15 cellular contexts compared by ENCODE assay signal in the genomic region with DNA sequence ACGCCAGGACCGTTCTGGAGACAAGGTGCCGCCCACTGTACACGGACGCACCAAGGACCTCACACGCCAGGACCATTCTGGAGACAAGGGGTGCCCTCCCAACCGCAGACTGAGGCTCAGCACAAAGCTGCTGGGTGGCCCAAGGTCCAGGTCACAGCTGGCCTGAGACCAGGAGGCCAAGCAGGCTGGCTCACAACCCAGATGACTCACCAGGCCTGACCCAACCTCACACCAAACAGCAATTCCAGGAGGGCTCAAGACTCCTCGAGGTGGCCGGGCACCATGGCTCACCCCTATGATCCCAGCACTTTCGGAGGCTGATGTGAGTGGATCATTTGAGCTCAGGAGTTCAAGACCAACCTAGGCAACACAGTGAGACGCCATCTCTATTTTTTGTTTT. TPM values are rescaled to one million over a fixed set of nuclear protein-coding genes. Genes with fewer than 3 reads are reported as not detected.
DNase-seq lines count a peak whose midpoint lies in the region; ATAC-seq and TF ChIP-seq lines count a peak whose summit lies in the region.
"Had no signal": no experiment of that assay in that cellular context is flagged by ENCODE, and none has a peak within 500 bp of the region (broad histone marks: within the 10 kb centered on the region; RNA-seq: fewer than 3 reads in every experiment).

No MANE protein-coding gene starts in this region.

- H3K36me3 Mint-ChIP-seq in stimulated activated memory B cell treated with anti-CD40 and anti-IgM and Interleukin-4, amounts not matched to agents 10 μg/mL and 1 μg/mL and 100 μg/mL, for 72 hours = peaks cover 29% of the 10 kb centered on the region
- peaks cover 66% of the 10 kb centered on the region for H3K36me3 Mint-ChIP-seq in activated CD4-positive, alpha-beta memory T cell treated with anti-CD3 and anti-CD28 coated beads, Interleukin-2, amount 10 ng/mL, durations not matched to agents 7 days and 5 days (ENCODE audit: low read depth)

- CTCF ChIA-PET in RWPE1 (lab: Yijun Ruan, JAX) = no interaction called here
- CTCF ChIA-PET in activated CD4-positive, alpha-beta memory T cell treated with anti-CD3 and anti-CD28 coated beads, Interleukin-2, amount 10 ng/mL, durations not matched to agents 7 days and 5 days (lab: Charles Lee) = no interaction called here

- H2BK15ac ChIP-seq in neuronal stem cell (ENCODE audit: low read length) = no peak overlapping the region

- H4K8ac ChIP-seq in neuronal stem cell (ENCODE audit: low read depth, low read length) = no peak overlapping the region

- H3K14ac ChIP-seq in neuronal stem cell (ENCODE audit: low read length) = peak overlapping the region; percentile 91

- WGBS in neuronal stem cell (ENCODE audit: extremely low coverage in 2 of 2, insufficient read length in 2 of 2, insufficient replicate concordance in 1 of 2), 2 donors = no CpG with 5 or more reads among the region's 11 CpGs

- H3K9me3 ChIP-seq in neuronal stem cell (replicated peaks in 1 of 2; ENCODE audit: control insufficient read depth in 2 of 2, insufficient read depth in 1 of 2, low read depth in 1 of 2, low read length in 2 of 2) = peaks cover 0 to 11% of the 10 kb centered on the region in 2 donors

- H2BK120ac ChIP-seq in neuronal stem cell (ENCODE audit: low read depth, low read length) = no peak overlapping the region

- peak overlapping the region; percentile 39 for H3K18ac ChIP-seq in neuronal stem cell (ENCODE audit: low read length)

- H3K4ac ChIP-seq in neuronal stem cell (ENCODE audit: low read length) = no peak overlapping the region

- H3K4me2 ChIP-seq in neuronal stem cell (ENCODE audit: insufficient read depth, low read length, poor library complexity, severe bottlenecking) = no peak overlapping the region

- H3K4me1 ChIP-seq in neuronal stem cell (ENCODE audit: control insufficient read depth in 2 of 2, insufficient read depth in 1 of 2, low read depth in 1 of 2, low read length in 2 of 2) = no peaks in the 10 kb centered on the region

- H2BK5ac ChIP-seq in neuronal stem cell (ENCODE audit: low read length) = no peak overlapping the region

- no peaks in the 10 kb centered on the region for H3K27me3 ChIP-seq in neuronal stem cell (ENCODE audit: control insufficient read depth in 3 of 3, insufficient read depth in 3 of 3, low read depth in 1 of 3, low read length in 3 of 3)
- H3K27me3 ChIP-seq: dorsolateral prefrontal cortex had no signal

- H3K27ac ChIP-seq in RWPE1 = peak overlapping the region; percentile 21
- no peak overlapping the region for H3K27ac ChIP-seq in neuronal stem cell (replicated peaks; ENCODE audit: low read length)
- H3K27ac ChIP-seq: dorsolateral prefrontal cortex had no signal

- H3K4me3 ChIP-seq in fibroblast of mammary gland (ENCODE audit: control insufficient read depth, low read depth, low read length) (no peak overlapping the region), neuronal stem cell (ENCODE audit: low read length in 2 of 2) (no peak overlapping the region)
- H3K4me3 ChIP-seq: dorsolateral prefrontal cortex had no signal

- H2BK12ac ChIP-seq in neuronal stem cell (ENCODE audit: low read length) = no peak overlapping the region

- H3K27ac Mint-ChIP-seq in stimulated activated memory B cell treated with anti-CD40 and anti-IgM and Interleukin-4, amounts not matched to agents 10 μg/mL and 1 μg/mL and 100 μg/mL, for 72 hours = no peak overlapping the region
- H3K27ac Mint-ChIP-seq in activated CD4-positive, alpha-beta memory T cell treated with anti-CD3 and anti-CD28 coated beads, Interleukin-2, amount 10 ng/mL, durations not matched to agents 7 days and 5 days = no peak overlapping the region
- H3K27ac Mint-ChIP-seq: activated CD4-positive, alpha-beta memory T cell treated with anti-CD3 and anti-CD28 coated beads for 36 hours had no signal

- peaks cover 89% of the 10 kb centered on the region for H3K4me1 Mint-ChIP-seq in stimulated activated memory B cell treated with anti-CD40 and anti-IgM and Interleukin-4, amounts not matched to agents 10 μg/mL and 1 μg/mL and 100 μg/mL, for 72 hours
- H3K4me1 Mint-ChIP-seq in activated CD4-positive, alpha-beta memory T cell treated with anti-CD3 and anti-CD28 coated beads, Interleukin-2, amount 10 ng/mL, durations not matched to agents 7 days and 5 days = peaks cover 80% of the 10 kb centered on the region

- DNase-seq in EH (ENCODE audit: low read depth) = peak; percentile 45
- no peak for DNase-seq in RWPE1 (ENCODE audit: low spot score)
- peak; percentile 68 for DNase-seq in fibroblast of mammary gland (ENCODE audit: low read depth)
- no peak for DNase-seq in neuronal stem cell (ENCODE audit: low spot score)
- DNase-seq in activated CD4-positive, alpha-beta memory T cell treated with anti-CD3 and anti-CD28 coated beads, Interleukin-2, amount 10 ng/mL, durations not matched to agents 7 days and 5 days = no peak
- no peak for DNase-seq in 8988T
- DNase-seq: activated CD4-positive, alpha-beta memory T cell treated with anti-CD3 and anti-CD28 coated beads for 36 hours; DMS153; dorsolateral prefrontal cortex; foreskin melanocyte; NK-92 treated with Interleukin-12 subunit alpha and Interleukin-12 subunit beta, amount 100 ng/mL, for 24 hours; occipital lobe; stimulated activated CD4-positive, alpha-beta T cell treated with anti-CD3 and anti-CD28 coated beads, Interleukin-12 subunit alpha, Interleukin-12 subunit beta, amount 100 ng/mL, for 4 hours had no signal

- H3K9me3 Mint-ChIP-seq in stimulated activated memory B cell treated with anti-CD40 and anti-IgM and Interleukin-4, amounts not matched to agents 10 μg/mL and 1 μg/mL and 100 μg/mL, for 72 hours = no peaks in the 10 kb centered on the region
- no peaks in the 10 kb centered on the region for H3K9me3 Mint-ChIP-seq in activated CD4-positive, alpha-beta memory T cell treated with anti-CD3 and anti-CD28 coated beads, Interleukin-2, amount 10 ng/mL, durations not matched to agents 7 days and 5 days
- H3K9me3 Mint-ChIP-seq: activated CD4-positive, alpha-beta memory T cell treated with anti-CD3 and anti-CD28 coated beads for 36 hours had no signal

- no peak overlapping the region for H2AK5ac ChIP-seq in neuronal stem cell (ENCODE audit: low read depth, low read length)

- no peak overlapping the region for H4K91ac ChIP-seq in neuronal stem cell (ENCODE audit: low read depth, low read length, poor library complexity)

- H3K4me3 Mint-ChIP-seq in stimulated activated memory B cell treated with anti-CD40 and anti-IgM and Interleukin-4, amounts not matched to agents 10 μg/mL and 1 μg/mL and 100 μg/mL, for 72 hours = no peak overlapping the region
- H3K4me3 Mint-ChIP-seq in activated CD4-positive, alpha-beta memory T cell treated with anti-CD3 and anti-CD28 coated beads, Interleukin-2, amount 10 ng/mL, durations not matched to agents 7 days and 5 days = no peak overlapping the region
- H3K4me3 Mint-ChIP-seq: activated CD4-positive, alpha-beta memory T cell treated with anti-CD3 and anti-CD28 coated beads for 36 hours had no signal

- ATAC-seq in HG02981 (IDR thresholded peaks at IDR 0.05; ENCODE audit: unreplicated experiment) = no peak
- no peak for ATAC-seq in stimulated activated memory B cell treated with anti-CD40 and anti-IgM and Interleukin-4, amounts not matched to agents 10 μg/mL and 1 μg/mL and 100 μg/mL, for 72 hours

- H3K27me3 Mint-ChIP-seq in stimulated activated memory B cell treated with anti-CD40 and anti-IgM and Interleukin-4, amounts not matched to agents 10 μg/mL and 1 μg/mL and 100 μg/mL, for 72 hours = no peaks in the 10 kb centered on the region
- H3K27me3 Mint-ChIP-seq in activated CD4-positive, alpha-beta memory T cell treated with anti-CD3 and anti-CD28 coated beads, Interleukin-2, amount 10 ng/mL, durations not matched to agents 7 days and 5 days = no peaks in the 10 kb centered on the region
- H3K27me3 Mint-ChIP-seq: activated CD4-positive, alpha-beta memory T cell treated with anti-CD3 and anti-CD28 coated beads for 36 hours had no signal

- no peak overlapping the region for H3K9ac ChIP-seq in neuronal stem cell (ENCODE audit: low read depth, low read length, poor library complexity)

- H3K36me3 ChIP-seq in neuronal stem cell (replicated peaks in 1 of 2; ENCODE audit: control insufficient read depth in 2 of 2, insufficient read depth in 2 of 2, low read length in 2 of 2) = peaks cover 27 to 89% of the 10 kb centered on the region in 2 donors

- H3K79me1 ChIP-seq in neuronal stem cell (ENCODE audit: low read depth, low read length) = peaks cover 22% of the 10 kb centered on the region

- POLR2A ChIA-PET in RWPE1 (lab: Yijun Ruan, JAX; ENCODE audit: low non-redundant PET) = no interaction called here
- POLR2A ChIA-PET in activated CD4-positive, alpha-beta memory T cell treated with anti-CD3 and anti-CD28 coated beads, Interleukin-2, amount 10 ng/mL, durations not matched to agents 7 days and 5 days (lab: Charles Lee) = interaction anchor here (0.7 to 2.2 kb wide), 2 partner anchors 13 to 16 kb away, joined by 3 to 8 read pairs; no protein-coding TSS in a partner anchor

- no peak overlapping the region for H2AFZ ChIP-seq in neuronal stem cell (ENCODE audit: low read length)

- TF ChIP-seq CTCF in RWPE1 (conservative IDR thresholded peaks at IDR 0.05; ENCODE audit: low read depth) (no peak), fibroblast of mammary gland (conservative IDR thresholded peaks at IDR 0.05; ENCODE audit: control insufficient read depth, insufficient read depth, low read depth, low read length) (no peak)

- H3K23ac ChIP-seq in neuronal stem cell (ENCODE audit: low read depth, low read length, poor library complexity) = peak overlapping the region; percentile 94

RNA-seq across cellular contexts. Expression of a gene that starts 14.8 kb away (rescaled TPM):
- 21.8 TPM for polyA plus RNA-seq in neuronal stem cell (2013, experiment 1 of 2)
- 22.7 TPM for polyA plus RNA-seq in neuronal stem cell (2013, experiment 2 of 2)
- total RNA-seq in activated CD4-positive, alpha-beta memory T cell treated with anti-CD3 and anti-CD28 coated beads, Interleukin-2, amount 10 ng/mL, durations not matched to agents 7 days and 5 days = 10 to 100 TPM; 54.7 to 55.4 TPM

RNA-seq across cellular contexts. Expression of a gene that starts 40.8 kb away (rescaled TPM):
- polyA plus RNA-seq in neuronal stem cell (2013, experiment 1 of 2) = 22.2 TPM
- 22.3 TPM for polyA plus RNA-seq in neuronal stem cell (2013, experiment 2 of 2)
- 10 to 100 TPM; 20.6 to 21.8 TPM for total RNA-seq in activated CD4-positive, alpha-beta memory T cell treated with anti-CD3 and anti-CD28 coated beads, Interleukin-2, amount 10 ng/mL, durations not matched to agents 7 days and 5 days

Comparison
In these comparisons a context has a peak if more than half of its experiments do, and no peak if none do; other contexts are left out.
1. DNase-seq: peak in EH (single experiment) and fibroblast of mammary gland (single experiment); none in RWPE1 (single experiment), neuronal stem cell (single experiment), activated CD4-positive, alpha-beta memory T cell treated with anti-CD3 and anti-CD28 coated beads, Interleukin-2, amount 10 ng/mL, durations not matched to agents 7 days and 5 days (single experiment) and 8988T (single experiment).